15 cellular contexts compared by ENCODE assay signal in the genomic region with DNA sequence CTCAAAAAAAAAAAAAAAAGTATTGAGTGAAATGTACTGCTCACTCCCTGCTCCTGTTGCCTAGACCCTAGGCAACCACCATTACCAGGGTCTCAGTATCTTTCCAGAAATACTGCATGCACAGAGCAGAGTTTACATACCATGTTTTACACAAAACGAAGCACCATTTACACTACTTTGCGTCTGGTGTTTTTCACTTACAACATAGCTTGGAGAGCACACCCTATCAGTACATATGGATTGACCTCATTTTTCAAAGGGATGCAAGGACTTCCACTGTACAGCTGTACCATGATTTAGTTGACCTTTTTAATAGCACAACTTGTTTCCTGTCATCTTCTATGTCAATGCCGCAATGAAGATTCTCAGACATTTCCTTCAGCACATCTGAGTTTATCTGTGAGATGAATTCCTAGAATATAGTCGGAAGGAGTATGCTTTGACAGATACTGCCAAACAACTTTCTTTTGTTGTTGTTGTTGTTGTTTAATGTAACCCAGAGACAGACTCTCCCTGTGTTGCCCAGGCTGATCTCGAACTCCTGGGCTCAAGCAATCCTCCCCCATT. TPM values are rescaled to one million over a fixed set of nuclear protein-coding genes. Genes with fewer than 3 reads are reported as not detected.
DNase-seq lines count a peak whose midpoint lies in the region; ATAC-seq, FAIRE-seq and TF ChIP-seq lines count a peak whose summit lies in the region.
"Had no signal": no experiment of that assay in that cellular context is flagged by ENCODE, and none has a peak within 500 bp of the region (broad histone marks: within the 10 kb centered on the region; RNA-seq: fewer than 3 reads in every experiment).

No MANE protein-coding gene starts in this region.

- H3K27me3 ChIP-seq in fibroblast of lung (ENCODE audit: control insufficient read depth, insufficient read depth, low read length): no peaks in the 10 kb centered on the region

- H4K20me1 ChIP-seq in fibroblast of lung (ENCODE audit: control insufficient read depth, extremely low read depth, insufficient read depth, low read length): peaks cover 9% of the 10 kb centered on the region

- H2AFZ ChIP-seq in fibroblast of lung (ENCODE audit: low read length): no peak overlapping the region
- H2AFZ ChIP-seq: GM23248 had no signal

- H3K36me3 Mint-ChIP-seq in activated CD8-positive, alpha-beta memory T cell treated with anti-CD3 and anti-CD28 coated beads, Interleukin-2, amount 10 ng/mL, durations not matched to agents 7 days and 5 days: peaks cover 67% of the 10 kb centered on the region
- peaks cover 13% of the 10 kb centered on the region for H3K36me3 Mint-ChIP-seq in T-helper 17 cell (ENCODE audit: low read depth)

- intact Hi-C loops in posterior cingulate gyrus (cut with DNase I): no loop called here

- peaks cover 94% of the 10 kb centered on the region for H3K79me2 ChIP-seq in fibroblast of lung (ENCODE audit: control insufficient read depth, insufficient read depth, low read length)

- no peak for ATAC-seq in activated CD8-positive, alpha-beta memory T cell treated with anti-CD3 and anti-CD28 coated beads, Interleukin-2, amount 10 ng/mL, durations not matched to agents 7 days and 5 days
- ATAC-seq in T-helper 17 cell: no peak
- no peak for ATAC-seq in stimulated activated naive CD8-positive, alpha-beta T cell treated with anti-CD3 and anti-CD28 coated beads, Interleukin-15, amount 100 ng/mL, for 72 hours

- CTCF ChIA-PET in activated CD8-positive, alpha-beta memory T cell treated with anti-CD3 and anti-CD28 coated beads, Interleukin-2, amount 10 ng/mL, durations not matched to agents 7 days and 5 days (lab: Charles Lee): interaction anchor here (1.1 to 4.9 kb wide), 5 partner anchors 10 to 50 kb away, joined by 3 to 28 read pairs (median 3); no protein-coding TSS in a partner anchor

- no peak overlapping the region for H3K9ac ChIP-seq in fibroblast of lung (ENCODE audit: insufficient read depth, low read length)
- H3K9ac ChIP-seq: GM23248 had no signal

- H3K4me3 Mint-ChIP-seq in activated CD8-positive, alpha-beta memory T cell treated with anti-CD3 and anti-CD28 coated beads, Interleukin-2, amount 10 ng/mL, durations not matched to agents 7 days and 5 days: peak overlapping the region; percentile 67
- peak overlapping the region; percentile 74 for H3K4me3 Mint-ChIP-seq in T-helper 17 cell
- H3K4me3 Mint-ChIP-seq in stimulated activated naive CD8-positive, alpha-beta T cell treated with anti-CD3 and anti-CD28 coated beads, Interleukin-15, amount 100 ng/mL, for 72 hours: peak overlapping the region; percentile 27 to 58

- peaks cover 17% of the 10 kb centered on the region for H3K36me3 ChIP-seq in fibroblast of lung (ENCODE audit: control insufficient read depth, insufficient read depth, low read length)

- peaks cover 85% of the 10 kb centered on the region for H3K4me1 Mint-ChIP-seq in activated CD8-positive, alpha-beta memory T cell treated with anti-CD3 and anti-CD28 coated beads, Interleukin-2, amount 10 ng/mL, durations not matched to agents 7 days and 5 days
- peaks cover 72% of the 10 kb centered on the region for H3K4me1 Mint-ChIP-seq in T-helper 17 cell
- H3K4me1 Mint-ChIP-seq in stimulated activated naive CD8-positive, alpha-beta T cell treated with anti-CD3 and anti-CD28 coated beads, Interleukin-15, amount 100 ng/mL, for 72 hours: peaks cover 93% of the 10 kb centered on the region

- peak overlapping the region; percentile 41 for H3K4me2 ChIP-seq in fibroblast of lung (ENCODE audit: extremely low read depth, insufficient read depth, low read length)

- H3K27ac ChIP-seq in fibroblast of lung (ENCODE audit: insufficient read depth, low read length): no peak overlapping the region
- H3K27ac ChIP-seq: GM23248 had no signal

- peak overlapping the region; percentile 89 for H3K27ac Mint-ChIP-seq in activated CD8-positive, alpha-beta memory T cell treated with anti-CD3 and anti-CD28 coated beads, Interleukin-2, amount 10 ng/mL, durations not matched to agents 7 days and 5 days
- H3K27ac Mint-ChIP-seq in T-helper 17 cell: peak overlapping the region; percentile 100
- peak overlapping the region; percentile 16 to 19 for H3K27ac Mint-ChIP-seq in stimulated activated naive CD8-positive, alpha-beta T cell treated with anti-CD3 and anti-CD28 coated beads, Interleukin-15, amount 100 ng/mL, for 72 hours

- H3K27me3 Mint-ChIP-seq in activated CD8-positive, alpha-beta memory T cell treated with anti-CD3 and anti-CD28 coated beads, Interleukin-2, amount 10 ng/mL, durations not matched to agents 7 days and 5 days: no peaks in the 10 kb centered on the region
- no peaks in the 10 kb centered on the region for H3K27me3 Mint-ChIP-seq in T-helper 17 cell
- H3K27me3 Mint-ChIP-seq in stimulated activated naive CD8-positive, alpha-beta T cell treated with anti-CD3 and anti-CD28 coated beads, Interleukin-15, amount 100 ng/mL, for 72 hours: no peaks in the 10 kb centered on the region

- H3K4me1 ChIP-seq in fibroblast of lung (ENCODE audit: control insufficient read depth, extremely low read depth, insufficient read depth, low read length): peaks cover 23% of the 10 kb centered on the region

- H3K4me3 ChIP-seq in fibroblast of lung (replicated peaks in 1 of 4; ENCODE audit: control extremely low read depth in 1 of 4, insufficient read depth in 1 of 4, low read depth in 3 of 4, low read length in 4 of 4): no peak overlapping the region
- H3K4me3 ChIP-seq: GM23248 had no signal

- no peak for DNase-seq in activated CD8-positive, alpha-beta memory T cell treated with anti-CD3 and anti-CD28 coated beads, Interleukin-2, amount 10 ng/mL, durations not matched to agents 7 days and 5 days
- no peak for DNase-seq in activated CD8-positive, alpha-beta memory T cell treated with anti-CD3 and anti-CD28 coated beads for 24 hours
- no peak for DNase-seq in T-helper 17 cell
- no peak for DNase-seq in fibroblast of lung (ENCODE audit: low read depth in 2 of 2)
- DNase-seq in stimulated activated naive CD8-positive, alpha-beta T cell treated with anti-CD3 and anti-CD28 coated beads, Interleukin-15, amount 100 ng/mL, for 72 hours: no peak
- no peak for DNase-seq in posterior cingulate gyrus
- no peak for DNase-seq in kidney tubule cell (ENCODE audit: low spot score)
- DNase-seq in frontal cortex (ENCODE audit: low spot score in 2 of 2): no peak
- DNase-seq: ACHN; activated CD8-positive, alpha-beta memory T cell treated with anti-CD3 and anti-CD28 coated beads, Interleukin-2, amount 50 U/mL, for 4 hours; GM23248; midbrain; NCI-H510A treated with DMSO at 0.1 percent for 48 hours; stimulated activated CD4-positive, alpha-beta T cell treated with anti-CD3 and anti-CD28 coated beads, Interleukin-12 subunit alpha, Interleukin-12 subunit beta, amount 100 ng/mL, for 4 hours had no signal

- TF ChIP-seq CTCF in fibroblast of lung (conservative IDR thresholded peaks at IDR 0.05 in 1 of 2, IDR thresholded peaks at IDR 0.05 in 1 of 2; ENCODE audit: low read depth in 1 of 2, low read length in 2 of 2): no peak

- no peaks in the 10 kb centered on the region for H3K9me3 Mint-ChIP-seq in activated CD8-positive, alpha-beta memory T cell treated with anti-CD3 and anti-CD28 coated beads, Interleukin-2, amount 10 ng/mL, durations not matched to agents 7 days and 5 days (ENCODE audit: low read depth)
- no peaks in the 10 kb centered on the region for H3K9me3 Mint-ChIP-seq in stimulated activated naive CD8-positive, alpha-beta T cell treated with anti-CD3 and anti-CD28 coated beads, Interleukin-15, amount 100 ng/mL, for 72 hours

- H3K9me3 ChIP-seq in T-helper 17 cell (ENCODE audit: control insufficient read depth, low read length, poor library complexity, severe bottlenecking): no peaks in the 10 kb centered on the region
- no peaks in the 10 kb centered on the region for H3K9me3 ChIP-seq in fibroblast of lung (ENCODE audit: control insufficient read depth, insufficient read depth, low read depth, low read length)

- no peak for FAIRE-seq in frontal cortex (lab: Jason Lieb, UNC)
- FAIRE-seq: colon had no signal

RNA-seq across cellular contexts. Expression of a gene that starts 6.2 kb away (rescaled TPM):
- 100 to 1,000 TPM; 695 to 913 TPM for total RNA-seq in activated CD8-positive, alpha-beta memory T cell treated with anti-CD3 and anti-CD28 coated beads, Interleukin-2, amount 10 ng/mL, durations not matched to agents 7 days and 5 days
- 1,000 to 10,000 TPM; 1,038 to 1,220 TPM for total RNA-seq in T-helper 17 cell
- 562 and 796 TPM in 2 replicates for total RNA-seq in fibroblast of lung
- 413 and 677 TPM in 2 replicates for polyA plus RNA-seq in fibroblast of lung
- 611 and 1,244 TPM in 2 replicates for polyA plus RNA-seq in fibroblast of lung (2012)
- 1,141 and 2,569 TPM in 2 replicates for polyA minus RNA-seq in fibroblast of lung (ENCODE audit: low replicate concordance)
- total RNA-seq in frontal cortex: 32.2 TPM

Comparison
In these comparisons a context has a peak if more than half of its experiments do, and no peak if none do; other contexts are left out.
1. H3K27ac Mint-ChIP-seq: peak in every context shown above with its lines; median percentile 100 in T-helper 17 cell; 89 in activated CD8-positive, alpha-beta memory T cell treated with anti-CD3 and anti-CD28 coated beads, Interleukin-2, amount 10 ng/mL, durations not matched to agents 7 days and 5 days; 18 in stimulated activated naive CD8-positive, alpha-beta T cell treated with anti-CD3 and anti-CD28 coated beads, Interleukin-15, amount 100 ng/mL, for 72 hours.
2. RNA of a gene that starts 6.2 kb away (total RNA-seq): 1,038 to 1,220 TPM in T-helper 17 cell, 695 to 913 TPM in activated CD8-positive, alpha-beta memory T cell treated with anti-CD3 and anti-CD28 coated beads, Interleukin-2, amount 10 ng/mL, durations not matched to agents 7 days and 5 days and 562 to 796 TPM in fibroblast of lung; 32.2 TPM in frontal cortex (single experiment); every median in the first group is over 10 times any median in the second.
3. Peak in every context shown above with its lines, with median percentiles within 50 percentile points of each other: H3K4me3 Mint-ChIP-seq.